2 cellular contexts compared by ENCODE assay signal in the genomic region with DNA sequence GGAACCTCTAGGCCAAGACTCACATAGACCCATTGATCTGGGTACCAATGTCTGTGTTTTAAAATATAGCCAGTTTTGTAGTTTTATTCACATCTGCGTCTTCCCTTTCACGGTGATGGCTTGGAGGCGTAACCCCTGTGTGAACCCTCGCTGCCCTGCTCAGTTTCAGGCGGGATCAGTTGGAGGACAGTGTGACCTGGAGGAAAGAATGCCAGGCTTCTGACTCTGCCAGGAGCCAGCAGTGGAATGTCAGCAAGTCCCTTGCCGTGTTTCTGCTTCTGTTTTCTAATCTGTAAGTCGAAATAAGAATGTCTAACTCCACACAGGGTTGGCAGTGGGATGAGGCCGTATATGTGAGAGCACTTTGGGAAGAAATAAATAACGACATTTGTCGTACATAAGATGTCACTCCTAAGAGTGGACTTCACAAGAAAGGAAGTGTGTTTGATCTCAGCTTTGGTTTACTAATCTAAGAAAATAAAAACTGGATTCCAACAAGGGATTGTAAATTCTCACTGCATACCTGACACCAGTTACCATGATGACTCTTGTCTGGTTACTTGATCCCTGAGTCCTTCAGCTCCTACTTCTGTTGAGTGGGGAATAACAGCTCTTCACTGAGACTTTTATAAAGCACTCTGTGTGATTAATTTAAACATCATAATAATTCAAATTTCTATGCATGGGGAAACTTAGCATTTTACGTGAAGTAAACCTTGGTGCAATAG.
TF ChIP-seq lines count a peak whose summit lies in the region.

No MANE protein-coding gene starts in this region.

TF ChIP-seq in SK-N-SH treated with all-trans-retinoic acid at 6 μM for 48 hours, 23 proteins besides CTCF, POLR2A, EP300 and RAD21 (continued from another document):
- TF ChIP-seq, protein P1, sequence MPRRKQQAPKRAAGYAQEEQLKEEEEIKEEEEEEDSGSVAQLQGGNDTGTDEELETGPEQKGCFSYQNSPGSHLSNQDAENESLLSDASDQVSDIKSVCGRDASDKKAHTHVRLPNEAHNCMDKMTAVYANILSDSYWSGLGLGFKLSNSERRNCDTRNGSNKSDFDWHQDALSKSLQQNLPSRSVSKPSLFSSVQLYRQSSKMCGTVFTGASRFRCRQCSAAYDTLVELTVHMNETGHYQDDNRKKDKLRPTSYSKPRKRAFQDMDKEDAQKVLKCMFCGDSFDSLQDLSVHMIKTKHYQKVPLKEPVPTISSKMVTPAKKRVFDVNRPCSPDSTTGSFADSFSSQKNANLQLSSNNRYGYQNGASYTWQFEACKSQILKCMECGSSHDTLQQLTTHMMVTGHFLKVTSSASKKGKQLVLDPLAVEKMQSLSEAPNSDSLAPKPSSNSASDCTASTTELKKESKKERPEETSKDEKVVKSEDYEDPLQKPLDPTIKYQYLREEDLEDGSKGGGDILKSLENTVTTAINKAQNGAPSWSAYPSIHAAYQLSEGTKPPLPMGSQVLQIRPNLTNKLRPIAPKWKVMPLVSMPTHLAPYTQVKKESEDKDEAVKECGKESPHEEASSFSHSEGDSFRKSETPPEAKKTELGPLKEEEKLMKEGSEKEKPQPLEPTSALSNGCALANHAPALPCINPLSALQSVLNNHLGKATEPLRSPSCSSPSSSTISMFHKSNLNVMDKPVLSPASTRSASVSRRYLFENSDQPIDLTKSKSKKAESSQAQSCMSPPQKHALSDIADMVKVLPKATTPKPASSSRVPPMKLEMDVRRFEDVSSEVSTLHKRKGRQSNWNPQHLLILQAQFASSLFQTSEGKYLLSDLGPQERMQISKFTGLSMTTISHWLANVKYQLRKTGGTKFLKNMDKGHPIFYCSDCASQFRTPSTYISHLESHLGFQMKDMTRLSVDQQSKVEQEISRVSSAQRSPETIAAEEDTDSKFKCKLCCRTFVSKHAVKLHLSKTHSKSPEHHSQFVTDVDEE (CRISPR knock-in tag; IDR thresholded peaks at IDR 0.05): no peak
- no peak for TF ChIP-seq PPARA (CRISPR knock-in tag; IDR thresholded peaks at IDR 0.05; ENCODE audit: borderline replicate concordance)
- no peak for TF ChIP-seq POU6F1 (CRISPR knock-in tag; IDR thresholded peaks at IDR 0.05; ENCODE audit: borderline replicate concordance, low read depth)
- TF ChIP-seq CREB5 (CRISPR knock-in tag; IDR thresholded peaks at IDR 0.05; ENCODE audit: low read depth): no peak
- TF ChIP-seq BACH2 (CRISPR knock-in tag; IDR thresholded peaks at IDR 0.05; ENCODE audit: borderline replicate concordance): no peak
- TF ChIP-seq, protein P2, sequence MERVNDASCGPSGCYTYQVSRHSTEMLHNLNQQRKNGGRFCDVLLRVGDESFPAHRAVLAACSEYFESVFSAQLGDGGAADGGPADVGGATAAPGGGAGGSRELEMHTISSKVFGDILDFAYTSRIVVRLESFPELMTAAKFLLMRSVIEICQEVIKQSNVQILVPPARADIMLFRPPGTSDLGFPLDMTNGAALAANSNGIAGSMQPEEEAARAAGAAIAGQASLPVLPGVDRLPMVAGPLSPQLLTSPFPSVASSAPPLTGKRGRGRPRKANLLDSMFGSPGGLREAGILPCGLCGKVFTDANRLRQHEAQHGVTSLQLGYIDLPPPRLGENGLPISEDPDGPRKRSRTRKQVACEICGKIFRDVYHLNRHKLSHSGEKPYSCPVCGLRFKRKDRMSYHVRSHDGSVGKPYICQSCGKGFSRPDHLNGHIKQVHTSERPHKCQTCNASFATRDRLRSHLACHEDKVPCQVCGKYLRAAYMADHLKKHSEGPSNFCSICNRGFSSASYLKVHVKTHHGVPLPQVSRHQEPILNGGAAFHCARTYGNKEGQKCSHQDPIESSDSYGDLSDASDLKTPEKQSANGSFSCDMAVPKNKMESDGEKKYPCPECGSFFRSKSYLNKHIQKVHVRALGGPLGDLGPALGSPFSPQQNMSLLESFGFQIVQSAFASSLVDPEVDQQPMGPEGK (CRISPR knock-in tag; IDR thresholded peaks at IDR 0.05; ENCODE audit: borderline replicate concordance): no peak
- no peak for TF ChIP-seq ZNF70 (CRISPR knock-in tag; IDR thresholded peaks at IDR 0.05)

TF ChIP-seq in SK-N-SH, 30 proteins besides CTCF, POLR2A, EP300 and RAD21 (continued from another document):
- TF ChIP-seq, protein P3, sequence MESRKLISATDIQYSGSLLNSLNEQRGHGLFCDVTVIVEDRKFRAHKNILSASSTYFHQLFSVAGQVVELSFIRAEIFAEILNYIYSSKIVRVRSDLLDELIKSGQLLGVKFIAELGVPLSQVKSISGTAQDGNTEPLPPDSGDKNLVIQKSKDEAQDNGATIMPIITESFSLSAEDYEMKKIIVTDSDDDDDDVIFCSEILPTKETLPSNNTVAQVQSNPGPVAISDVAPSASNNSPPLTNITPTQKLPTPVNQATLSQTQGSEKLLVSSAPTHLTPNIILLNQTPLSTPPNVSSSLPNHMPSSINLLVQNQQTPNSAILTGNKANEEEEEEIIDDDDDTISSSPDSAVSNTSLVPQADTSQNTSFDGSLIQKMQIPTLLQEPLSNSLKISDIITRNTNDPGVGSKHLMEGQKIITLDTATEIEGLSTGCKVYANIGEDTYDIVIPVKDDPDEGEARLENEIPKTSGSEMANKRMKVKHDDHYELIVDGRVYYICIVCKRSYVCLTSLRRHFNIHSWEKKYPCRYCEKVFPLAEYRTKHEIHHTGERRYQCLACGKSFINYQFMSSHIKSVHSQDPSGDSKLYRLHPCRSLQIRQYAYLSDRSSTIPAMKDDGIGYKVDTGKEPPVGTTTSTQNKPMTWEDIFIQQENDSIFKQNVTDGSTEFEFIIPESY (IDR thresholded peaks at IDR 0.05; ENCODE audit: borderline replicate concordance, low read depth): no peak
- TF ChIP-seq, protein P4, sequence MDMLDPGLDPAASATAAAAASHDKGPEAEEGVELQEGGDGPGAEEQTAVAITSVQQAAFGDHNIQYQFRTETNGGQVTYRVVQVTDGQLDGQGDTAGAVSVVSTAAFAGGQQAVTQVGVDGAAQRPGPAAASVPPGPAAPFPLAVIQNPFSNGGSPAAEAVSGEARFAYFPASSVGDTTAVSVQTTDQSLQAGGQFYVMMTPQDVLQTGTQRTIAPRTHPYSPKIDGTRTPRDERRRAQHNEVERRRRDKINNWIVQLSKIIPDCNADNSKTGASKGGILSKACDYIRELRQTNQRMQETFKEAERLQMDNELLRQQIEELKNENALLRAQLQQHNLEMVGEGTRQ (IDR thresholded peaks at IDR 0.05; ENCODE audit: borderline replicate concordance, low read depth, low read length): no peak
- no peak for TF ChIP-seq SIN3A (IDR thresholded peaks at IDR 0.05; ENCODE audit: borderline replicate concordance, low read depth, low read length)
- no peak for TF ChIP-seq SMC3 (IDR thresholded peaks at IDR 0.05; ENCODE audit: low read depth, low read length)
- no peak for TF ChIP-seq TEAD4 (IDR thresholded peaks at IDR 0.05; ENCODE audit: borderline replicate concordance, insufficient read depth)
- TF ChIP-seq YY1 (IDR thresholded peaks at IDR 0.05; ENCODE audit: low read depth): no peak
- TF ChIP-seq GABPA (IDR thresholded peaks at IDR 0.05; ENCODE audit: low read depth): no peak
- TF ChIP-seq, protein P5, sequence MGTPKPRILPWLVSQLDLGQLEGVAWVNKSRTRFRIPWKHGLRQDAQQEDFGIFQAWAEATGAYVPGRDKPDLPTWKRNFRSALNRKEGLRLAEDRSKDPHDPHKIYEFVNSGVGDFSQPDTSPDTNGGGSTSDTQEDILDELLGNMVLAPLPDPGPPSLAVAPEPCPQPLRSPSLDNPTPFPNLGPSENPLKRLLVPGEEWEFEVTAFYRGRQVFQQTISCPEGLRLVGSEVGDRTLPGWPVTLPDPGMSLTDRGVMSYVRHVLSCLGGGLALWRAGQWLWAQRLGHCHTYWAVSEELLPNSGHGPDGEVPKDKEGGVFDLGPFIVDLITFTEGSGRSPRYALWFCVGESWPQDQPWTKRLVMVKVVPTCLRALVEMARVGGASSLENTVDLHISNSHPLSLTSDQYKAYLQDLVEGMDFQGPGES (IDR thresholded peaks at IDR 0.05; ENCODE audit: low read depth, low read length): no peak
- no peak for TF ChIP-seq GATA2 (CRISPR knock-in tag; IDR thresholded peaks at IDR 0.05)
- TF ChIP-seq, protein P6, sequence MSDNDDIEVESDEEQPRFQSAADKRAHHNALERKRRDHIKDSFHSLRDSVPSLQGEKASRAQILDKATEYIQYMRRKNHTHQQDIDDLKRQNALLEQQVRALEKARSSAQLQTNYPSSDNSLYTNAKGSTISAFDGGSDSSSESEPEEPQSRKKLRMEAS (IDR thresholded peaks at IDR 0.05; ENCODE audit: low read depth): no peak
- no peak for TF ChIP-seq FOSL2 (IDR thresholded peaks at IDR 0.05; ENCODE audit: borderline replicate concordance, low read depth)
